In the genomic region with DNA sequence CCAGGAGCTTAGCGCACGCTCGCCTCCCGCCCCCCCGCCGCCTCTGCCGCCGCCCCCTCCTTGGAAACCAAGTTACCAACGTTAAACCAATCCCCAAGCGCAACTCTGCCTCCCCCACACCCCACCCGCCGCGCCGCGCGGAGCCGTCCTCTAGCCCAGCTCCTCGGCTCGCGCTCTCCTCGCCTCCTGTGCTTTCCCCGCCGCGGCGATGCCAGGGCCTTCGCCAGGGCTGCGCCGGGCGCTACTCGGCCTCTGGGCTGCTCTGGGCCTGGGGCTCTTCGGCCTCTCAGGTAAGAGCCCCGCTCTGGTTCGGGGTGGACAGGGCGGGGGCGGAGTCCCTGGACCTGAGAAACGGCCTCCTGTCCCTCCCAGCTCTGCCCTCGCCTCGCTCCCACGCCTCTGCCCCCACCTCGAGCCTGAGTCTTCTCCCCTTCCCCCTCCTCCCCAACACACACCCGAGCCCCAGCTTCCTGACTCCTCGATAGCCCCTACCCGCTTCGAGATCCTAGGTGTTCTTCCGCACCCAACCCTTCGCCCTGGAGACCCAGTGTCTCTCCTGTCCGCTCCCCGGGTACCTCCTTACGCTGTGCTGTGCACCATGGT, we compare ENCODE assay signal across 1 cellular context.
TF ChIP-seq lines count a peak whose summit lies in the region.

A gene with protein sequence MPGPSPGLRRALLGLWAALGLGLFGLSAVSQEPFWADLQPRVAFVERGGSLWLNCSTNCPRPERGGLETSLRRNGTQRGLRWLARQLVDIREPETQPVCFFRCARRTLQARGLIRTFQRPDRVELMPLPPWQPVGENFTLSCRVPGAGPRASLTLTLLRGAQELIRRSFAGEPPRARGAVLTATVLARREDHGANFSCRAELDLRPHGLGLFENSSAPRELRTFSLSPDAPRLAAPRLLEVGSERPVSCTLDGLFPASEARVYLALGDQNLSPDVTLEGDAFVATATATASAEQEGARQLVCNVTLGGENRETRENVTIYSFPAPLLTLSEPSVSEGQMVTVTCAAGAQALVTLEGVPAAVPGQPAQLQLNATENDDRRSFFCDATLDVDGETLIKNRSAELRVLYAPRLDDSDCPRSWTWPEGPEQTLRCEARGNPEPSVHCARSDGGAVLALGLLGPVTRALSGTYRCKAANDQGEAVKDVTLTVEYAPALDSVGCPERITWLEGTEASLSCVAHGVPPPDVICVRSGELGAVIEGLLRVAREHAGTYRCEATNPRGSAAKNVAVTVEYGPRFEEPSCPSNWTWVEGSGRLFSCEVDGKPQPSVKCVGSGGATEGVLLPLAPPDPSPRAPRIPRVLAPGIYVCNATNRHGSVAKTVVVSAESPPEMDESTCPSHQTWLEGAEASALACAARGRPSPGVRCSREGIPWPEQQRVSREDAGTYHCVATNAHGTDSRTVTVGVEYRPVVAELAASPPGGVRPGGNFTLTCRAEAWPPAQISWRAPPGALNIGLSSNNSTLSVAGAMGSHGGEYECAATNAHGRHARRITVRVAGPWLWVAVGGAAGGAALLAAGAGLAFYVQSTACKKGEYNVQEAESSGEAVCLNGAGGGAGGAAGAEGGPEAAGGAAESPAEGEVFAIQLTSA (plus strand): TSS at position 117 of the 603 bp plus-strand sequence. CDS start 92 bp downstream, at position 209.

TF ChIP-seq in SK-N-SH, 30 proteins besides CTCF, POLR2A, EP300 and RAD21 (continued from another document):
- TF ChIP-seq, protein P1, sequence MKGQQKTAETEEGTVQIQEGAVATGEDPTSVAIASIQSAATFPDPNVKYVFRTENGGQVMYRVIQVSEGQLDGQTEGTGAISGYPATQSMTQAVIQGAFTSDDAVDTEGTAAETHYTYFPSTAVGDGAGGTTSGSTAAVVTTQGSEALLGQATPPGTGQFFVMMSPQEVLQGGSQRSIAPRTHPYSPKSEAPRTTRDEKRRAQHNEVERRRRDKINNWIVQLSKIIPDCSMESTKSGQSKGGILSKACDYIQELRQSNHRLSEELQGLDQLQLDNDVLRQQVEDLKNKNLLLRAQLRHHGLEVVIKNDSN (IDR thresholded peaks at IDR 0.05; ENCODE audit: borderline replicate concordance, low read depth), result no peak
- TF ChIP-seq RXRA (IDR thresholded peaks at IDR 0.05; ENCODE audit: borderline replicate concordance, low read depth) (no peak), RCOR1 (IDR thresholded peaks at IDR 0.05; ENCODE audit: low read length) (no peak), TEAD4 (IDR thresholded peaks at IDR 0.05; ENCODE audit: borderline replicate concordance, insufficient read depth) (no peak), SIN3A (IDR thresholded peaks at IDR 0.05; ENCODE audit: borderline replicate concordance, low read depth, low read length) (no peak), SMC3 (IDR thresholded peaks at IDR 0.05; ENCODE audit: low read depth, low read length) (no peak), MEF2A (IDR thresholded peaks at IDR 0.05; ENCODE audit: borderline replicate concordance, low read depth) (no peak), TAF1 (IDR thresholded peaks at IDR 0.05; ENCODE audit: borderline replicate concordance, low read depth, low read length) (no peak), MXI1 (IDR thresholded peaks at IDR 0.05; ENCODE audit: low read depth, low read length) (no peak), FOXJ3 (CRISPR knock-in tag; IDR thresholded peaks at IDR 0.05) (no peak), FOSL2 (IDR thresholded peaks at IDR 0.05; ENCODE audit: borderline replicate concordance, low read depth) (no peak), YY1 (IDR thresholded peaks at IDR 0.05; ENCODE audit: low read depth) (no peak)
- TF ChIP-seq, protein P2, sequence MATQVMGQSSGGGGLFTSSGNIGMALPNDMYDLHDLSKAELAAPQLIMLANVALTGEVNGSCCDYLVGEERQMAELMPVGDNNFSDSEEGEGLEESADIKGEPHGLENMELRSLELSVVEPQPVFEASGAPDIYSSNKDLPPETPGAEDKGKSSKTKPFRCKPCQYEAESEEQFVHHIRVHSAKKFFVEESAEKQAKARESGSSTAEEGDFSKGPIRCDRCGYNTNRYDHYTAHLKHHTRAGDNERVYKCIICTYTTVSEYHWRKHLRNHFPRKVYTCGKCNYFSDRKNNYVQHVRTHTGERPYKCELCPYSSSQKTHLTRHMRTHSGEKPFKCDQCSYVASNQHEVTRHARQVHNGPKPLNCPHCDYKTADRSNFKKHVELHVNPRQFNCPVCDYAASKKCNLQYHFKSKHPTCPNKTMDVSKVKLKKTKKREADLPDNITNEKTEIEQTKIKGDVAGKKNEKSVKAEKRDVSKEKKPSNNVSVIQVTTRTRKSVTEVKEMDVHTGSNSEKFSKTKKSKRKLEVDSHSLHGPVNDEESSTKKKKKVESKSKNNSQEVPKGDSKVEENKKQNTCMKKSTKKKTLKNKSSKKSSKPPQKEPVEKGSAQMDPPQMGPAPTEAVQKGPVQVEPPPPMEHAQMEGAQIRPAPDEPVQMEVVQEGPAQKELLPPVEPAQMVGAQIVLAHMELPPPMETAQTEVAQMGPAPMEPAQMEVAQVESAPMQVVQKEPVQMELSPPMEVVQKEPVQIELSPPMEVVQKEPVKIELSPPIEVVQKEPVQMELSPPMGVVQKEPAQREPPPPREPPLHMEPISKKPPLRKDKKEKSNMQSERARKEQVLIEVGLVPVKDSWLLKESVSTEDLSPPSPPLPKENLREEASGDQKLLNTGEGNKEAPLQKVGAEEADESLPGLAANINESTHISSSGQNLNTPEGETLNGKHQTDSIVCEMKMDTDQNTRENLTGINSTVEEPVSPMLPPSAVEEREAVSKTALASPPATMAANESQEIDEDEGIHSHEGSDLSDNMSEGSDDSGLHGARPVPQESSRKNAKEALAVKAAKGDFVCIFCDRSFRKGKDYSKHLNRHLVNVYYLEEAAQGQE (IDR thresholded peaks at IDR 0.05; ENCODE audit: low read depth, low read length), result no peak
- TF ChIP-seq, protein P3, sequence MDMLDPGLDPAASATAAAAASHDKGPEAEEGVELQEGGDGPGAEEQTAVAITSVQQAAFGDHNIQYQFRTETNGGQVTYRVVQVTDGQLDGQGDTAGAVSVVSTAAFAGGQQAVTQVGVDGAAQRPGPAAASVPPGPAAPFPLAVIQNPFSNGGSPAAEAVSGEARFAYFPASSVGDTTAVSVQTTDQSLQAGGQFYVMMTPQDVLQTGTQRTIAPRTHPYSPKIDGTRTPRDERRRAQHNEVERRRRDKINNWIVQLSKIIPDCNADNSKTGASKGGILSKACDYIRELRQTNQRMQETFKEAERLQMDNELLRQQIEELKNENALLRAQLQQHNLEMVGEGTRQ (IDR thresholded peaks at IDR 0.05; ENCODE audit: borderline replicate concordance, low read depth, low read length), result no peak
